Comparison of ENCODE assay signal across 1 cellular context in the genomic region with DNA sequence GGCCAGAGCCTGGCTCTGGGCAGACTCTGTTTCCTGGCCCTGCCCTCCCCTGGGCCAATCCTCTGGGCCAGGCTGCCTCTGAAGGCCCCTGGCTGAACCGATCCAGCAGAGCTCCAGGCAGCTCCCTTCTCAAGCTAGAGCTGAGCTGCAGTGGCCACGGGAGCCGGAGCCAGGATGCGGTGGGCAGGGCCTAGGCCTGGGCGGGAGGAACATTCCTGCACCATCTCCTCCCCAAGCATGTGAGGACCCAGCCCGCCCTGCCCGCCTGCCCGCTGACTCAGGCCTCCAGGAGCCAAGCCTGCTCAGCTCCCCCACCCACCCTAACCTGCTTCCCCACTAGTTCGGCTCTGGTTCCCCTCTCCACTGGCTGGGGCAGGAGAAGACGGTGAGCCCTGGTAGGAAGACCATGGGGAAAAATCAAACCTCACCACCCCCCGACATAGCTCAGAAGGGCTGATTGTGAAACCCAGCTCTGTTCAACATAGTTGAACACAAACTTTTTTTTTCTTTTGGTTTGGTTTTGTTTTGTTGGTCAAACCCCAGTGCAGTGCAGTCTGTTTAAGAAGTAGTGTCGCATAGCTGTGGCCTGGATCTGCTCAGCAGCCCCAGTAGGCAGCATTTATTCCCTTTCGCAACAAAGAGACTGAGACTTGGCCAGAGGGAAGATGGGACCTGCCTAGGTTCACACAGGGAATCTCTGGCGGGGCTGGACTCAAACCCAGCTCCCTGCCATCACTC.
A peak's percentile ranks its signal among the peaks of the same experiment; 100 is the strongest.
TF ChIP-seq lines count a peak whose summit lies in the region.

No MANE protein-coding gene starts in this region.

TF ChIP-seq in endothelial cell of umbilical vein, 7 proteins besides CTCF, POLR2A, EP300 and RAD21:
- TF ChIP-seq POLR2AphosphoS5 (IDR thresholded peaks at IDR 0.05; ENCODE audit: insufficient read depth, low read depth, low read length) (peak; percentile 14), GATA2 (IDR thresholded peaks at IDR 0.05; ENCODE audit: insufficient read depth, insufficient read length, low read depth, low read length) (no peak)
